7 cellular contexts compared by ENCODE assay signal in genomic region chr15:78839151-78839550, GRCh38. TPM values are rescaled to one million over a fixed set of nuclear protein-coding genes. Genes with fewer than 3 reads are reported as not detected.
A peak's percentile ranks its signal among the peaks of the same experiment; 100 is the strongest.
DNase-seq lines count a peak whose midpoint lies in the region; ATAC-seq and TF ChIP-seq lines count a peak whose summit lies in the region.
"Not testable (repeated sequence)": the region's sequence is repeated elsewhere in the genome, so short reads cannot be mapped to it uniquely, and the experiment has no call there.
"Had no signal": no experiment of that assay in that cellular context is flagged by ENCODE, and none has a peak within 500 bp of the region (broad histone marks: within the 10 kb centered on the region; RNA-seq: fewer than 3 reads in every experiment).

No MANE protein-coding gene starts in this region.

- CTCF ChIA-PET in OCI-LY7 (lab: Charles Lee; ENCODE audit: unreplicated experiment): not testable (repeated sequence)

- peaks cover 39% of the 10 kb centered on the region for H3K4me1 ChIP-seq in DOHH2 (ENCODE audit: control insufficient read depth, low read length)
- peaks cover 65% of the 10 kb centered on the region for H3K4me1 ChIP-seq in OCI-LY7 (ENCODE audit: insufficient read depth, low read length, poor library complexity, severe bottlenecking)
- not testable (repeated sequence) for H3K4me1 ChIP-seq in neural progenitor cell

- not testable (repeated sequence) for H3K36me3 ChIP-seq in DOHH2 (ENCODE audit: control insufficient read depth, low read length); OCI-LY7 (ENCODE audit: insufficient read depth, low read length); neural progenitor cell

- POLR2A ChIA-PET in OCI-LY7 (lab: Charles Lee): not testable (repeated sequence)

- not testable (repeated sequence) for H3K9me3 Mint-ChIP-seq in activated naive CD8-positive, alpha-beta T cell treated with anti-CD3 and anti-CD28 coated beads, Interleukin-2, amount 50 U/mL, for 24 hours; memory B cell; neural progenitor cell; stimulated activated memory B cell treated with anti-CD40 and anti-IgM and Interleukin-4, amounts not matched to agents 10 μg/mL and 1 μg/mL and 100 μg/mL, for 72 hours

- H3K27me3 Mint-ChIP-seq in activated naive CD8-positive, alpha-beta T cell treated with anti-CD3 and anti-CD28 coated beads, Interleukin-2, amount 50 U/mL, for 24 hours; memory B cell; neural progenitor cell (ENCODE audit: insufficient read depth, low read depth); stimulated activated memory B cell treated with anti-CD40 and anti-IgM and Interleukin-4, amounts not matched to agents 10 μg/mL and 1 μg/mL and 100 μg/mL, for 72 hours: not testable (repeated sequence)

- not testable (repeated sequence) for BruUV-seq in OCI-LY7 (replicated peaks; lab: Mats Ljungman, UMichigan)

- H3K4me1 Mint-ChIP-seq in activated naive CD8-positive, alpha-beta T cell treated with anti-CD3 and anti-CD28 coated beads, Interleukin-2, amount 50 U/mL, for 24 hours: peaks cover 37% of the 10 kb centered on the region
- not testable (repeated sequence) for H3K4me1 Mint-ChIP-seq in memory B cell
- peaks cover 34% of the 10 kb centered on the region for H3K4me1 Mint-ChIP-seq in neural progenitor cell
- peaks cover 32% of the 10 kb centered on the region for H3K4me1 Mint-ChIP-seq in stimulated activated memory B cell treated with anti-CD40 and anti-IgM and Interleukin-4, amounts not matched to agents 10 μg/mL and 1 μg/mL and 100 μg/mL, for 72 hours

- not testable (repeated sequence) for H3K4me3 Mint-ChIP-seq in activated naive CD8-positive, alpha-beta T cell treated with anti-CD3 and anti-CD28 coated beads, Interleukin-2, amount 50 U/mL, for 24 hours; memory B cell; neural progenitor cell; stimulated activated memory B cell treated with anti-CD40 and anti-IgM and Interleukin-4, amounts not matched to agents 10 μg/mL and 1 μg/mL and 100 μg/mL, for 72 hours

- intact Hi-C loops in OCI-LY7 (cut with micrococcal nuclease; ENCODE audit: unreplicated experiment): not testable (repeated sequence)

- peak overlapping the region; percentile 71 for H3K27ac Mint-ChIP-seq in activated naive CD8-positive, alpha-beta T cell treated with anti-CD3 and anti-CD28 coated beads, Interleukin-2, amount 50 U/mL, for 24 hours
- H3K27ac Mint-ChIP-seq in memory B cell: peak overlapping the region; percentile 63
- H3K27ac Mint-ChIP-seq in neural progenitor cell: peak overlapping the region; percentile 64
- H3K27ac Mint-ChIP-seq in stimulated activated memory B cell treated with anti-CD40 and anti-IgM and Interleukin-4, amounts not matched to agents 10 μg/mL and 1 μg/mL and 100 μg/mL, for 72 hours: peak overlapping the region; percentile 82

- H3K4me2 ChIP-seq in DOHH2 (ENCODE audit: low read length) (peak overlapping the region; percentile 21; the same call in 1 of the 2 replicates), OCI-LY7 (ENCODE audit: low read length) (peak overlapping the region; percentile 45)
- H3K4me2 ChIP-seq in neural progenitor cell: not testable (repeated sequence)

- H3K27me3 ChIP-seq in DOHH2 (ENCODE audit: control insufficient read depth, low read length); neural progenitor cell: not testable (repeated sequence)

- not testable (repeated sequence) for H3K9ac ChIP-seq in neural progenitor cell

- ATAC-seq in activated naive CD8-positive, alpha-beta T cell treated with anti-CD3 and anti-CD28 coated beads, Interleukin-2, amount 50 U/mL, for 24 hours; memory B cell (ENCODE audit: low read depth); stimulated activated memory B cell treated with anti-CD40 and anti-IgM and Interleukin-4, amounts not matched to agents 10 μg/mL and 1 μg/mL and 100 μg/mL, for 72 hours: not testable (repeated sequence)

- H4K20me1 ChIP-seq in DOHH2 (ENCODE audit: control insufficient read depth, insufficient read depth, low read depth, low read length); OCI-LY7 (ENCODE audit: insufficient read depth, low read length); neural progenitor cell (ENCODE audit: low read depth): not testable (repeated sequence)

- H3K27ac ChIP-seq in DOHH2 (ENCODE audit: low read depth, low read length); neural progenitor cell: not testable (repeated sequence)
- peak overlapping the region; percentile 43 for H3K27ac ChIP-seq in OCI-LY7 (ENCODE audit: low read depth, low read length, poor library complexity, severe bottlenecking)

- not testable (repeated sequence) for H3K36me3 Mint-ChIP-seq in activated naive CD8-positive, alpha-beta T cell treated with anti-CD3 and anti-CD28 coated beads, Interleukin-2, amount 50 U/mL, for 24 hours (ENCODE audit: low read depth); memory B cell; neural progenitor cell; stimulated activated memory B cell treated with anti-CD40 and anti-IgM and Interleukin-4, amounts not matched to agents 10 μg/mL and 1 μg/mL and 100 μg/mL, for 72 hours

- not testable (repeated sequence) for H2AFZ ChIP-seq in OCI-LY7 (ENCODE audit: low read length); neural progenitor cell (replicated peaks)

- H3F3A ChIP-seq in DOHH2 (ENCODE audit: control insufficient read depth, insufficient read depth); neural progenitor cell (ENCODE audit: low read depth): not testable (repeated sequence)

- H3K9me3 ChIP-seq in DOHH2 (ENCODE audit: control insufficient read depth, insufficient read depth, low read length); OCI-LY7 (ENCODE audit: low read length); neural progenitor cell (ENCODE audit: low read depth): not testable (repeated sequence)

- DNase-seq in OCI-LY7 (ENCODE audit: low spot score): peak; percentile 39
- DNase-seq in activated naive CD8-positive, alpha-beta T cell treated with anti-CD3 and anti-CD28 coated beads, Interleukin-2, amount 50 U/mL, for 24 hours; memory B cell (ENCODE audit: low spot score in 2 of 2); neural progenitor cell (ENCODE audit: low spot score): not testable (repeated sequence)

- TF ChIP-seq CTCF in DOHH2 (IDR thresholded peaks at IDR 0.05; ENCODE audit: low read depth, low read length, poor library complexity, severe bottlenecking); OCI-LY7 (conservative IDR thresholded peaks at IDR 0.05; ENCODE audit: low read length); neural progenitor cell (IDR thresholded peaks at IDR 0.05): not testable (repeated sequence)

- not testable (repeated sequence) for H3K79me2 ChIP-seq in DOHH2 (ENCODE audit: control insufficient read depth, low read length); OCI-LY7 (ENCODE audit: insufficient read depth, low read depth, low read length); neural progenitor cell (ENCODE audit: low read depth)

- H3K9me2 ChIP-seq in DOHH2 (replicated peaks; ENCODE audit: control insufficient read depth, low read length); OCI-LY7 (ENCODE audit: insufficient read depth, low read length): not testable (repeated sequence)

- not testable (repeated sequence) for H3K4me3 ChIP-seq in DOHH2 (ENCODE audit: low read length); OCI-LY7 (ENCODE audit: low read depth, low read length, poor library complexity, severe bottlenecking); neural progenitor cell

RNA-seq across cellular contexts. Expression of gene ADAMTS7, which starts 27.9 kb away (rescaled TPM):
- total RNA-seq in OCI-LY7 (2014; rRNA removed; shearing (Covaris generic)): 0.13 and 0.19 TPM in 2 replicates
- total RNA-seq in OCI-LY7 (2022) (0.08 and 0.11 TPM in 2 replicates), neural progenitor cell (ENCODE audit: low replicate concordance) (19.2 and 56.6 TPM in 2 replicates)
- total RNA-seq: CD8-positive, alpha-beta T cell had no signal

RNA-seq across cellular contexts. Expression of gene MORF4L1, which starts 33.5 kb away (rescaled TPM):
- 152 and 276 TPM in 2 replicates for total RNA-seq in OCI-LY7 (2014; rRNA removed; shearing (Covaris generic))
- total RNA-seq in OCI-LY7 (2022): 284 and 286 TPM in 2 replicates
- 633 and 930 TPM in 2 replicates for total RNA-seq in neural progenitor cell (ENCODE audit: low replicate concordance)

Comparison
In these comparisons a context has a peak if more than half of its experiments do, and no peak if none do; other contexts are left out.
1. RNA of gene ADAMTS7, which starts 27.9 kb away (total RNA-seq): 19.2 to 56.6 TPM in neural progenitor cell; 0.08 to 0.19 TPM in OCI-LY7; every median in the first group is over 10 times any median in the second.
2. Peak in every context shown above with its lines, with median percentiles within 50 percentile points of each other: H3K27ac Mint-ChIP-seq.